In genomic region chrX:154827194-154827593, GRCh38 we compare ENCODE assay signal across 12 cellular contexts. TPM values are rescaled to one million over a fixed set of nuclear protein-coding genes. Genes with fewer than 3 reads are reported as not detected.
A peak's percentile ranks its signal among the peaks of the same experiment; 100 is the strongest.
DNase-seq lines count a peak whose midpoint lies in the region; ATAC-seq lines count a peak whose summit lies in the region.
"Had no signal": no experiment of that assay in that cellular context is flagged by ENCODE, and none has a peak within 500 bp of the region (broad histone marks: within the 10 kb centered on the region; RNA-seq: fewer than 3 reads in every experiment).

No MANE protein-coding gene starts in this region.

- no peak overlapping the region for H2BK12ac ChIP-seq in trophoblast cell (ENCODE audit: low read length)

- H2BK120ac ChIP-seq in trophoblast cell (ENCODE audit: insufficient read depth, low read length, poor library complexity), result no peak overlapping the region

- no peaks in the 10 kb centered on the region for H3K9me3 Mint-ChIP-seq in activated CD4-positive, alpha-beta T cell treated with anti-CD3 and anti-CD28 coated beads, Interleukin-2, amount 10 ng/mL, durations not matched to agents 24 days and 14 days

- peak; percentile 33 for ATAC-seq in GM21619 (IDR thresholded peaks at IDR 0.05; ENCODE audit: unreplicated experiment)
- ATAC-seq in HG03521 (IDR thresholded peaks at IDR 0.05; ENCODE audit: unreplicated experiment), result peak; percentile 24

- H3K27me3 ChIP-seq in muscle layer of duodenum (ENCODE audit: low read depth, low read length), result no peaks in the 10 kb centered on the region
- H3K27me3 ChIP-seq in trophoblast cell (ENCODE audit: insufficient read depth, low read length), result no peaks in the 10 kb centered on the region

- H4K8ac ChIP-seq in trophoblast cell (ENCODE audit: low read depth, low read length), result no peak overlapping the region

- no peak overlapping the region for H2AK5ac ChIP-seq in trophoblast cell (ENCODE audit: low read length)

- WGBS in trophoblast cell (ENCODE audit: extremely low coverage, insufficient coverage, insufficient read length), result no CpG with 5 or more reads among the region's 1 CpG

- H3K79me2 ChIP-seq in trophoblast cell (ENCODE audit: control insufficient read depth, insufficient read depth, low read length, poor library complexity), result no peaks in the 10 kb centered on the region

- H3K4me2 ChIP-seq in trophoblast cell (ENCODE audit: low read length), result no peak overlapping the region

- H3K9me3 ChIP-seq in muscle layer of duodenum (ENCODE audit: control insufficient read depth in 1 of 2, low read length in 2 of 2) (no peaks in the 10 kb centered on the region), trophoblast cell (ENCODE audit: insufficient read depth, low read depth, low read length) (no peaks in the 10 kb centered on the region)
- H3K9me3 ChIP-seq: thoracic aorta had no signal

- intact Hi-C loops in activated CD4-positive, alpha-beta T cell treated with anti-CD3 and anti-CD28 coated beads, Interleukin-2, amount 10 ng/mL, durations not matched to agents 24 days and 14 days (cut with micrococcal nuclease), result no loop called here

- H3K36me3 Mint-ChIP-seq in activated CD4-positive, alpha-beta T cell treated with anti-CD3 and anti-CD28 coated beads, Interleukin-2, amount 10 ng/mL, durations not matched to agents 24 days and 14 days (ENCODE audit: low read depth), result no peaks in the 10 kb centered on the region

- H3K23ac ChIP-seq in trophoblast cell (ENCODE audit: low read length), result no peak overlapping the region

- H3K14ac ChIP-seq in trophoblast cell (ENCODE audit: low read length), result no peak overlapping the region

- H3K4me3 Mint-ChIP-seq in activated CD4-positive, alpha-beta T cell treated with anti-CD3 and anti-CD28 coated beads, Interleukin-2, amount 10 ng/mL, durations not matched to agents 24 days and 14 days, result peak overlapping the region; percentile 43

- H4K12ac ChIP-seq in trophoblast cell (ENCODE audit: low read depth, low read length), result no peak overlapping the region

- H3K27ac ChIP-seq in muscle layer of duodenum (ENCODE audit: low read length) (peak overlapping the region; percentile 21), trophoblast cell (ENCODE audit: low read depth, low read length) (no peak overlapping the region)
- H3K27ac ChIP-seq: thoracic aorta had no signal

- no peak overlapping the region for H2AFZ ChIP-seq in trophoblast cell (ENCODE audit: insufficient read depth, low read length, poor library complexity)

- H3K18ac ChIP-seq in trophoblast cell (ENCODE audit: low read length), result no peak overlapping the region

- H3K27ac Mint-ChIP-seq in activated CD4-positive, alpha-beta T cell treated with anti-CD3 and anti-CD28 coated beads, Interleukin-2, amount 10 ng/mL, durations not matched to agents 24 days and 14 days, result peak overlapping the region; percentile 81

- no peaks in the 10 kb centered on the region for H3K79me1 ChIP-seq in trophoblast cell (ENCODE audit: low read length)

- H3K9ac ChIP-seq in trophoblast cell (ENCODE audit: low read length), result no peak overlapping the region

- H3K36me3 ChIP-seq in muscle layer of duodenum (ENCODE audit: control insufficient read depth in 1 of 2, insufficient read depth in 2 of 2, low read length in 2 of 2) (no peaks in the 10 kb centered on the region), trophoblast cell (ENCODE audit: control insufficient read depth in 1 of 2, insufficient read depth in 2 of 2, low read length in 2 of 2) (no peaks in the 10 kb centered on the region)
- H3K36me3 ChIP-seq: thoracic aorta had no signal

- no peak for DNase-seq in activated CD4-positive, alpha-beta T cell treated with anti-CD3 and anti-CD28 coated beads, Interleukin-2, amount 10 ng/mL, durations not matched to agents 24 days and 14 days
- DNase-seq in activated CD4-positive, alpha-beta T cell treated with anti-CD3 and anti-CD28 coated beads for 4 hours, result no peak
- DNase-seq in NCI-H526 (lab: John Stamatoyannopoulos, UW) (no peak), HPDE6-E6E7 (ENCODE audit: extremely low spot score) (no peak), trophoblast cell (no peak)
- DNase-seq: glutamatergic neuron had no signal

- no peak overlapping the region for H4K91ac ChIP-seq in trophoblast cell (ENCODE audit: low read depth, low read length)

- H2BK5ac ChIP-seq in trophoblast cell (ENCODE audit: low read depth, low read length, poor library complexity), result no peak overlapping the region

- H3K4me1 ChIP-seq in muscle layer of duodenum (ENCODE audit: control insufficient read depth in 1 of 2, insufficient read depth in 2 of 2, low read length in 2 of 2) (no peaks in the 10 kb centered on the region), trophoblast cell (ENCODE audit: control insufficient read depth in 1 of 2, insufficient read depth in 2 of 2, low read length in 2 of 2) (no peaks in the 10 kb centered on the region)

- H3K4me3 ChIP-seq in muscle layer of duodenum (ENCODE audit: low read depth in 1 of 2, low read length in 2 of 2) (no peak overlapping the region), trophoblast cell (ENCODE audit: low read depth, low read length) (no peak overlapping the region)
- H3K4me3 ChIP-seq: thoracic aorta had no signal

- peaks cover 22% of the 10 kb centered on the region for H3K4me1 Mint-ChIP-seq in activated CD4-positive, alpha-beta T cell treated with anti-CD3 and anti-CD28 coated beads, Interleukin-2, amount 10 ng/mL, durations not matched to agents 24 days and 14 days

- H3K4ac ChIP-seq in trophoblast cell (ENCODE audit: low read depth, low read length), result no peak overlapping the region

- H3K27me3 Mint-ChIP-seq in activated CD4-positive, alpha-beta T cell treated with anti-CD3 and anti-CD28 coated beads, Interleukin-2, amount 10 ng/mL, durations not matched to agents 24 days and 14 days, result no peaks in the 10 kb centered on the region

RNA-seq across cellular contexts. Expression of gene SMIM9, which starts 7.3 kb away (rescaled TPM):
- total RNA-seq in activated CD4-positive, alpha-beta T cell treated with anti-CD3 and anti-CD28 coated beads, Interleukin-2, amount 10 ng/mL, durations not matched to agents 24 days and 14 days, result not detected in 2 replicates
- polyA plus RNA-seq in trophoblast cell (2013), result 1.6 and 2.0 TPM in 2 replicates
- total RNA-seq: activated CD8-positive, alpha-beta memory T cell treated with anti-CD3 and anti-CD28 coated beads for 36 hours; mononuclear cell; thoracic aorta had no signal

RNA-seq across cellular contexts. Expression of gene MPP1, which starts 21.9 kb away (rescaled TPM):
- 22.4 and 25.6 TPM in 2 replicates for total RNA-seq in activated CD4-positive, alpha-beta T cell treated with anti-CD3 and anti-CD28 coated beads, Interleukin-2, amount 10 ng/mL, durations not matched to agents 24 days and 14 days
- 125 and 134 TPM in 2 replicates for polyA plus RNA-seq in trophoblast cell (2013)

RNA-seq across cellular contexts. Expression of gene F8A1, which starts 59.0 kb away (rescaled TPM):
- total RNA-seq in activated CD4-positive, alpha-beta T cell treated with anti-CD3 and anti-CD28 coated beads, Interleukin-2, amount 10 ng/mL, durations not matched to agents 24 days and 14 days, result 23.2 and 25.0 TPM in 2 replicates
- polyA plus RNA-seq in trophoblast cell (2013), result 23.9 and 24.1 TPM in 2 replicates
